In genomic region chr14:70415788-70416187, GRCh38 we compare ENCODE assay signal across 10 cellular contexts. TPM values are rescaled to one million over a fixed set of nuclear protein-coding genes. Genes with fewer than 3 reads are reported as not detected.
A peak's percentile ranks its signal among the peaks of the same experiment; 100 is the strongest.
DNase-seq lines count a peak whose midpoint lies in the region; ATAC-seq, FAIRE-seq and TF ChIP-seq lines count a peak whose summit lies in the region.
"Had no signal": no experiment of that assay in that cellular context is flagged by ENCODE, and none has a peak within 500 bp of the region (broad histone marks: within the 10 kb centered on the region; RNA-seq: fewer than 3 reads in every experiment).

No MANE protein-coding gene starts in this region.

- H2AFZ ChIP-seq in MM.1S (ENCODE audit: low read length) = no peak overlapping the region
- no peak overlapping the region for H2AFZ ChIP-seq in H1 (ENCODE audit: low read length)
- H2AFZ ChIP-seq in neural progenitor cell (replicated peaks) = no peak overlapping the region

- no peak overlapping the region for H3K14ac ChIP-seq in H1 (ENCODE audit: insufficient read length)

- POLR2A ChIA-PET in CD8-positive, alpha-beta T cell (lab: Charles Lee) = no interaction called here
- POLR2A ChIA-PET in H1 (lab: Charles Lee; ENCODE audit: partially characterized antibody) = interaction anchor here (0.9 to 1.1 kb wide), 2 partner anchors 12 to 44 kb away, joined by 3 to 6 read pairs; no protein-coding TSS in a partner anchor

- H3F3A ChIP-seq in MM.1S (ENCODE audit: insufficient read depth, low read length) (no peaks in the 10 kb centered on the region), neural progenitor cell (ENCODE audit: low read depth) (no peaks in the 10 kb centered on the region)

- no peak for TF ChIP-seq POLR2A in H1 (IDR thresholded peaks at IDR 0.05; ENCODE audit: control extremely low read depth in 1 of 2, low read depth in 2 of 2, low read length in 2 of 2)

- CTCF ChIA-PET in CD8-positive, alpha-beta T cell (lab: Charles Lee) = no interaction called here
- CTCF ChIA-PET in H1 (lab: Charles Lee; ENCODE audit: partially characterized antibody) = interaction anchor here (1.3 kb wide), 1 partner anchor 13 kb away, joined by 3 read pairs; no protein-coding TSS in a partner anchor

- TF ChIP-seq EP300 in H1 (IDR thresholded peaks at IDR 0.05; ENCODE audit: borderline replicate concordance in 1 of 2, low read depth in 2 of 2, low read length in 2 of 2) = no peak

- no peak overlapping the region for H4K5ac ChIP-seq in H1 (ENCODE audit: insufficient read length, low read depth, low read length)

- peaks cover 7% of the 10 kb centered on the region for H3K36me3 ChIP-seq in CD8-positive, alpha-beta T cell (ENCODE audit: insufficient read depth, low read length)
- H3K36me3 ChIP-seq in MM.1S (replicated peaks; ENCODE audit: insufficient read depth, low read length) (no peaks in the 10 kb centered on the region), H1 (ENCODE audit: control insufficient read depth in 2 of 4, insufficient read depth in 4 of 4, low read length in 3 of 4) (peaks cover 0 to 3% (median 0%) of the 10 kb centered on the region in 4 experiments; a peak in 2 of 8 replicates), neural progenitor cell (no peaks in the 10 kb centered on the region)

- H4K8ac ChIP-seq in H1 (ENCODE audit: extremely low read depth, insufficient read depth, low read length) = no peak overlapping the region

- H3K4ac ChIP-seq in H1 (replicated peaks; ENCODE audit: insufficient read length, low read depth, low read length) = no peak overlapping the region

- DNase-seq in CD8-positive, alpha-beta T cell = no peak
- DNase-seq in MM.1S (no peak), H1 (ENCODE audit: low read depth in 1 of 2, low spot score in 2 of 2) (no peak), neural progenitor cell (ENCODE audit: low spot score) (no peak), iPS-NIHi7 (ENCODE audit: extremely low spot score) (no peak), G401 (ENCODE audit: low spot score) (no peak), OCI-M2 (lab: John Stamatoyannopoulos, UW; ENCODE audit: unreplicated experiment) (no peak)

- no peak for TF ChIP-seq RAD21 in H1 (IDR thresholded peaks at IDR 0.05 in 1 of 2, conservative IDR thresholded peaks at IDR 0.05 in 1 of 2; ENCODE audit: low read depth in 2 of 2, low read length in 2 of 2)

- no peak overlapping the region for H2AK5ac ChIP-seq in H1 (ENCODE audit: low read depth, low read length)

- H3K4me1 ChIP-seq in CD8-positive, alpha-beta T cell (ENCODE audit: insufficient read depth, low read length) = peaks cover 18% of the 10 kb centered on the region
- H3K4me1 ChIP-seq in MM.1S (ENCODE audit: low read length) = no peaks in the 10 kb centered on the region
- peaks cover 0 to 4% (median 1%) of the 10 kb centered on the region in 4 experiments; a peak in 2 of 7 replicates for H3K4me1 ChIP-seq in H1 (replicated peaks in 1 of 4; ENCODE audit: control insufficient read depth in 3 of 4, insufficient read depth in 4 of 4, low read length in 3 of 4)
- H3K4me1 ChIP-seq in neural progenitor cell = peaks cover 8% of the 10 kb centered on the region

- H3K27ac ChIP-seq in CD8-positive, alpha-beta T cell (ENCODE audit: low read depth, low read length) = no peak overlapping the region
- H3K27ac ChIP-seq in MM.1S (ENCODE audit: low read length) (no peak overlapping the region), H1 (ENCODE audit: low read depth, low read length) (no peak overlapping the region), neural progenitor cell (no peak overlapping the region)

- H2BK5ac ChIP-seq in H1 (ENCODE audit: low read depth, low read length) = no peak overlapping the region

- ATAC-seq in CD8-positive, alpha-beta T cell = no peak
- ATAC-seq in GM18873 (IDR thresholded peaks at IDR 0.05; ENCODE audit: low FRiP score, unreplicated experiment) = no peak

- no peaks in the 10 kb centered on the region for H3K9me3 ChIP-seq in CD8-positive, alpha-beta T cell (ENCODE audit: low read length)
- H3K9me3 ChIP-seq in MM.1S (replicated peaks; ENCODE audit: insufficient read depth, low read length) = no peaks in the 10 kb centered on the region
- no peaks in the 10 kb centered on the region for H3K9me3 ChIP-seq in H1 (ENCODE audit: insufficient read depth in 2 of 2, low read depth in 1 of 2, low read length in 1 of 2)
- H3K9me3 ChIP-seq in neural progenitor cell (ENCODE audit: low read depth) = no peaks in the 10 kb centered on the region

- no peaks in the 10 kb centered on the region; the same call in 1 of the 2 replicates for H3K79me1 ChIP-seq in H1 (ENCODE audit: low read depth, low read length)

- no peak overlapping the region for H3K56ac ChIP-seq in H1 (replicated peaks; ENCODE audit: insufficient read length, low read depth, low read length)

- in situ Hi-C loops in G401 (cut with HindIII; ENCODE audit: low sequenced_read_pairs) = no loop called here

- no peak overlapping the region for H2BK15ac ChIP-seq in H1 (ENCODE audit: low read length)

- no peak for TF ChIP-seq CTCF in CD8-positive, alpha-beta T cell (IDR thresholded peaks at IDR 0.05)
- TF ChIP-seq CTCF in MM.1S (IDR thresholded peaks at IDR 0.05; ENCODE audit: low read length) = no peak
- no peak for TF ChIP-seq CTCF in H1 (IDR thresholded peaks at IDR 0.05; ENCODE audit: control extremely low read depth in 1 of 3, insufficient read depth in 1 of 3, low read depth in 1 of 3, low read length in 3 of 3)
- no peak for TF ChIP-seq CTCF in neural progenitor cell (IDR thresholded peaks at IDR 0.05)

- H3K4me1 Mint-ChIP-seq in CD8-positive, alpha-beta T cell (ENCODE audit: low read depth) = peaks cover 58% of the 10 kb centered on the region
- H3K4me1 Mint-ChIP-seq in neural progenitor cell = peaks cover 6% of the 10 kb centered on the region

- peaks cover 35% of the 10 kb centered on the region for H3K36me3 Mint-ChIP-seq in CD8-positive, alpha-beta T cell
- H3K36me3 Mint-ChIP-seq in neural progenitor cell = no peaks in the 10 kb centered on the region

- intact Hi-C loops in CD8-positive, alpha-beta T cell (cut with DNase I, micrococcal nuclease) = loop anchor here (2.0 to 5.0 kb wide), 2 partner anchors 58 to 185 kb away; partner anchors contain the start of genes COX16 (in 1 of the 2) and MED6 (in 1 of the 2)

- H3K23me2 ChIP-seq in H1 (ENCODE audit: low read depth, low read length) = no peaks in the 10 kb centered on the region

- no peak overlapping the region for H3K18ac ChIP-seq in H1 (ENCODE audit: extremely low read depth, low read length)

- WGBS in H1 (ENCODE audit: extremely low coverage in 1 of 2, insufficient coverage in 1 of 2, insufficient read length in 1 of 2, insufficient replicate concordance in 2 of 2, low coverage in 1 of 2, low lambda C conversion rate in 2 of 2, missing lambda C conversion rate in 1 of 2), 2 experiments = 37% methylated on average over 2 of the region's 2 CpGs; no CpG with 5 or more reads in 1 of the 2 experiments

- H3K9me3 Mint-ChIP-seq in CD8-positive, alpha-beta T cell = no peaks in the 10 kb centered on the region
- H3K9me3 Mint-ChIP-seq in neural progenitor cell = no peaks in the 10 kb centered on the region

- no peak overlapping the region for H2BK12ac ChIP-seq in H1 (ENCODE audit: low read depth, low read length)

- peak overlapping the region; percentile 83 for H3K4me3 Mint-ChIP-seq in CD8-positive, alpha-beta T cell
- H3K4me3 Mint-ChIP-seq in neural progenitor cell = peak overlapping the region; percentile 82

- no peaks in the 10 kb centered on the region for H3K27me3 Mint-ChIP-seq in CD8-positive, alpha-beta T cell (ENCODE audit: low read depth)
- H3K27me3 Mint-ChIP-seq in neural progenitor cell (ENCODE audit: insufficient read depth, low read depth) = peaks cover 2% of the 10 kb centered on the region

- no peak overlapping the region for H2BK20ac ChIP-seq in H1 (ENCODE audit: low read length)

- H2BK120ac ChIP-seq in H1 (replicated peaks; ENCODE audit: low read depth, low read length) = no peak overlapping the region

- no peaks in the 10 kb centered on the region for H3K9me2 ChIP-seq in MM.1S (replicated peaks; ENCODE audit: insufficient read depth, low read length)

- H3K4me2 ChIP-seq in MM.1S (ENCODE audit: low read depth, low read length) (peak overlapping the region; percentile 45; the same call in 1 of the 2 replicates), H1 (ENCODE audit: insufficient read depth in 1 of 2, low read depth in 2 of 2, low read length in 2 of 2) (peak overlapping the region; percentile 76 to 91), neural progenitor cell (peak overlapping the region; percentile 90)

- H3K79me2 ChIP-seq in MM.1S (ENCODE audit: low read length) (no peaks in the 10 kb centered on the region; the same call in 1 of the 2 replicates), H1 (ENCODE audit: control insufficient read depth in 1 of 2, insufficient read depth in 2 of 2, low read length in 2 of 2) (peaks cover 0 to 52% of the 10 kb centered on the region in 2 experiments; a peak in 2 of 4 replicates), neural progenitor cell (ENCODE audit: low read depth) (peaks cover 57% of the 10 kb centered on the region)

- no peak overlapping the region for H3K4me3 ChIP-seq in CD8-positive, alpha-beta T cell (ENCODE audit: low read depth, low read length)
- H3K4me3 ChIP-seq in MM.1S (ENCODE audit: low read length) (no peak overlapping the region), H1 (ENCODE audit: extremely low read depth in 1 of 4, insufficient read depth in 2 of 4, low read depth in 3 of 4, low read length in 4 of 4) (peak overlapping the region; percentile 89 to 99 (median 99); a peak in 7 of 8 replicates), neural progenitor cell (peak overlapping the region; percentile 84)

- H3K23ac ChIP-seq in H1 (ENCODE audit: insufficient read length) = no peak overlapping the region

- H3K27me3 ChIP-seq in CD8-positive, alpha-beta T cell (ENCODE audit: insufficient read depth, low read length) = no peaks in the 10 kb centered on the region
- H3K27me3 ChIP-seq in MM.1S (replicated peaks; ENCODE audit: insufficient read depth, low read length) = no peaks in the 10 kb centered on the region
- H3K27me3 ChIP-seq in H1 (replicated peaks in 1 of 4; ENCODE audit: control insufficient read depth in 3 of 4, extremely low read depth in 1 of 4, insufficient read depth in 3 of 4, low read length in 3 of 4) = no peaks in the 10 kb centered on the region
- no peaks in the 10 kb centered on the region for H3K27me3 ChIP-seq in neural progenitor cell

- H3K9ac ChIP-seq in MM.1S (ENCODE audit: low read length) = no peak overlapping the region
- H3K9ac ChIP-seq in H1 (replicated peaks in 1 of 4; ENCODE audit: extremely low read depth in 1 of 4, low read depth in 3 of 4, low read length in 3 of 4) = no peak overlapping the region
- H3K9ac ChIP-seq in neural progenitor cell = peak overlapping the region; percentile 27

- peak overlapping the region; percentile 78 for H3K27ac Mint-ChIP-seq in CD8-positive, alpha-beta T cell
- no peak overlapping the region for H3K27ac Mint-ChIP-seq in neural progenitor cell

- FAIRE-seq in H1 (lab: Jason Lieb, UNC) = no peak
- FAIRE-seq: GM18507, K562 had no signal

- H4K20me1 ChIP-seq in MM.1S (ENCODE audit: insufficient read depth, low read length) (no peaks in the 10 kb centered on the region), H1 (replicated peaks in 1 of 2; ENCODE audit: control insufficient read depth in 1 of 2, insufficient read depth in 2 of 2, low read length in 2 of 2) (peaks cover 5 to 7% of the 10 kb centered on the region in 2 experiments), neural progenitor cell (ENCODE audit: low read depth) (peaks cover 8% of the 10 kb centered on the region)

- H4K91ac ChIP-seq in H1 (replicated peaks; ENCODE audit: insufficient read length, low read length) = no peak overlapping the region

RNA-seq across cellular contexts. Expression of gene SYNJ2BP, which starts 1.1 kb away (rescaled TPM):
- 1 to 10 TPM; 5.5 to 6.5 TPM for total RNA-seq in CD8-positive, alpha-beta T cell
- 29.7 and 30.6 TPM in 2 replicates for total RNA-seq in H1 (2021; fragmentation: NEBNext Ultra II Directional; extraction: Animal tissue kit (Norgen Biotek cat#: 25700))
- polyA plus RNA-seq in H1 (2011; rRNA removed) = 5.8 and 9.6 TPM in 2 replicates
- 12.2 TPM for polyA plus RNA-seq in H1 (2011; cell fraction: cytosol; rRNA removed)
- polyA plus RNA-seq in H1 (2011; cell fraction: nucleus; rRNA removed) = 13.6 TPM
- 11.6 to 22.8 TPM (median 15.3 TPM) in 4 replicates for polyA plus RNA-seq in H1 (2012, experiment 1 of 2)
- 5.7 TPM for polyA plus RNA-seq in H1 (2012, experiment 2 of 2)
- 24.7 TPM for polyA plus RNA-seq in H1 (2013, experiment 1 of 2)
- polyA plus RNA-seq in H1 (2013, experiment 2 of 2) = 23.0 TPM
- polyA minus RNA-seq in H1 (2011; rRNA and poly(A)+ RNA removed) = 14.4 and 25.8 TPM in 2 replicates
- 6.5 TPM for polyA minus RNA-seq in H1 (2011; cell fraction: cytosol; rRNA and poly(A)+ RNA removed)
- polyA minus RNA-seq in H1 (2011; cell fraction: nucleus; rRNA and poly(A)+ RNA removed) = 31.6 TPM
- 20.1 and 25.9 TPM in 2 replicates for total RNA-seq in neural progenitor cell (ENCODE audit: low replicate concordance)
- total RNA-seq in G401 (2014; rRNA removed; shearing (Covaris generic)) = 13.7 and 28.4 TPM in 2 replicates

RNA-seq across cellular contexts. Expression of gene ADAM21, which starts 36.2 kb away (rescaled TPM):
- not detected for total RNA-seq in CD8-positive, alpha-beta T cell
- total RNA-seq in H1 (2021; fragmentation: NEBNext Ultra II Directional; extraction: Animal tissue kit (Norgen Biotek cat#: 25700)) = not detected in 2 replicates
- polyA plus RNA-seq in H1 (2011; rRNA removed) = 0.03 and 0.09 TPM in 2 replicates
- 0.05 TPM for polyA plus RNA-seq in H1 (2011; cell fraction: cytosol; rRNA removed)
- 0.06 TPM for polyA plus RNA-seq in H1 (2011; cell fraction: nucleus; rRNA removed)
- 0.12 to 0.23 TPM (median 0.16 TPM) in 4 replicates for polyA plus RNA-seq in H1 (2012, experiment 1 of 2)
- polyA plus RNA-seq in H1 (2012, experiment 2 of 2) = not detected
- polyA plus RNA-seq in H1 (2013, experiment 1 of 2) = 0.10 TPM
- 0.11 TPM for polyA plus RNA-seq in H1 (2013, experiment 2 of 2)
- polyA minus RNA-seq in H1 (2011; rRNA and poly(A)+ RNA removed) = 0.25 and 0.27 TPM in 2 replicates
- polyA minus RNA-seq in H1 (2011; cell fraction: cytosol; rRNA and poly(A)+ RNA removed) = not detected
- not detected for polyA minus RNA-seq in H1 (2011; cell fraction: nucleus; rRNA and poly(A)+ RNA removed)
- 0.12 and 0.80 TPM in 2 replicates for total RNA-seq in neural progenitor cell (ENCODE audit: low replicate concordance)
- 0.06 TPM in 1 of 2 replicates, not detected in the other for total RNA-seq in G401 (2014; rRNA removed; shearing (Covaris generic))

RNA-seq across cellular contexts. Expression of gene COX16, which starts 56.3 kb away (rescaled TPM):
- 10 to 100 TPM; 15.4 to 22.4 TPM for total RNA-seq in CD8-positive, alpha-beta T cell
- total RNA-seq in H1 (2021; fragmentation: NEBNext Ultra II Directional; extraction: Animal tissue kit (Norgen Biotek cat#: 25700)) = 65.8 and 73.0 TPM in 2 replicates
- 14.0 and 21.0 TPM in 2 replicates for polyA plus RNA-seq in H1 (2011; rRNA removed)
- polyA plus RNA-seq in H1 (2011; cell fraction: cytosol; rRNA removed) = 28.3 TPM
- polyA plus RNA-seq in H1 (2011; cell fraction: nucleus; rRNA removed) = 4.7 TPM
- polyA plus RNA-seq in H1 (2012, experiment 1 of 2) = 28.6 to 54.2 TPM (median 32.1 TPM) in 4 replicates
- polyA plus RNA-seq in H1 (2012, experiment 2 of 2) = 46.0 TPM
- 118 TPM for polyA plus RNA-seq in H1 (2013, experiment 1 of 2)
- 142 TPM for polyA plus RNA-seq in H1 (2013, experiment 2 of 2)
- polyA minus RNA-seq in H1 (2011; rRNA and poly(A)+ RNA removed) = 5.9 and 6.1 TPM in 2 replicates
- polyA minus RNA-seq in H1 (2011; cell fraction: cytosol; rRNA and poly(A)+ RNA removed) = 6.5 TPM
- 11.9 TPM for polyA minus RNA-seq in H1 (2011; cell fraction: nucleus; rRNA and poly(A)+ RNA removed)
- 51.0 and 116 TPM in 2 replicates for total RNA-seq in neural progenitor cell (ENCODE audit: low replicate concordance)
- total RNA-seq in G401 (2014; rRNA removed; shearing (Covaris generic)) = 47.1 and 70.5 TPM in 2 replicates

Comparison
In these comparisons a context has a peak if more than half of its experiments do, and no peak if none do; other contexts are left out.
1. H3K4me3 ChIP-seq: peak in H1 (4 of 4) and neural progenitor cell (single experiment); none in CD8-positive, alpha-beta T cell (single experiment) and MM.1S (single experiment).
2. Peak in every context shown above with its lines, with median percentiles within 50 percentile points of each other: H3K4me2 ChIP-seq.